ENCODE assay signal across 32 cellular contexts in genomic region chr6:46059608-46060007, GRCh38. TPM values are rescaled to one million over a fixed set of nuclear protein-coding genes. Genes with fewer than 3 reads are reported as not detected.
DNase-seq lines count a peak whose midpoint lies in the region; ATAC-seq and TF ChIP-seq lines count a peak whose summit lies in the region.
"Had no signal": no experiment of that assay in that cellular context is flagged by ENCODE, and none has a peak within 500 bp of the region (broad histone marks: within the 10 kb centered on the region; RNA-seq: fewer than 3 reads in every experiment).

No MANE protein-coding gene starts in this region.

- H3K27ac ChIP-seq in lower lobe of right lung (no peak overlapping the region), upper lobe of right lung (no peak overlapping the region)
- H3K27ac ChIP-seq: gastroesophageal sphincter, neutrophil, prostate gland, SJCRH30, testis had no signal

- H3K4me3 ChIP-seq in lower lobe of right lung: no peak overlapping the region
- H3K4me3 ChIP-seq in upper lobe of right lung: no peak overlapping the region
- H3K4me3 ChIP-seq: gastroesophageal sphincter, prostate gland, SJCRH30, testis had no signal

- TF ChIP-seq CTCF in lower lobe of right lung (IDR thresholded peaks at IDR 0.05) (no peak), upper lobe of right lung (IDR thresholded peaks at IDR 0.05) (no peak)

- no peaks in the 10 kb centered on the region for H3K36me3 ChIP-seq in lower lobe of right lung
- H3K36me3 ChIP-seq in upper lobe of right lung: no peaks in the 10 kb centered on the region
- H3K36me3 ChIP-seq: gastroesophageal sphincter, neutrophil, prostate gland, SJCRH30 had no signal

- H3K9me3 ChIP-seq in lower lobe of right lung: no peaks in the 10 kb centered on the region
- H3K9me3 ChIP-seq in upper lobe of right lung: no peaks in the 10 kb centered on the region
- H3K9me3 ChIP-seq: neutrophil, prostate gland, SJCRH30, testis had no signal

- ATAC-seq in Right ventricle myocardium superior (ENCODE audit: poor library complexity): peak; percentile 65
- peak; percentile 60 to 68 for ATAC-seq in lower lobe of right lung
- ATAC-seq in upper lobe of right lung: peak; percentile 82
- no peak for ATAC-seq in HG03571 (IDR thresholded peaks at IDR 0.05; ENCODE audit: unreplicated experiment)
- ATAC-seq: gastroesophageal sphincter, T-cell had no signal

- intact Hi-C loops in Right ventricle myocardium superior (cut with DNase I) (no loop called here), cardiac septum (cut with DNase I) (no loop called here), lower lobe of right lung (cut with DNase I) (no loop called here), upper lobe of right lung (cut with DNase I) (no loop called here)

- H3K27me3 ChIP-seq in lower lobe of right lung (ENCODE audit: low read depth) (no peaks in the 10 kb centered on the region), upper lobe of right lung (no peaks in the 10 kb centered on the region)
- H3K27me3 ChIP-seq: gastroesophageal sphincter, neutrophil, SJCRH30, testis had no signal

- H3K4me1 ChIP-seq in lower lobe of right lung: peaks cover 23% of the 10 kb centered on the region
- peaks cover 18% of the 10 kb centered on the region for H3K4me1 ChIP-seq in upper lobe of right lung
- H3K4me1 ChIP-seq: gastroesophageal sphincter, prostate gland, SJCRH30, testis had no signal

- no peak for DNase-seq in Right ventricle myocardium superior
- no peak for DNase-seq in cardiac septum (ENCODE audit: low spot score)
- DNase-seq in amniotic epithelial cell (ENCODE audit: low read depth): peak; percentile 46
- no peak for DNase-seq in lower lobe of right lung
- no peak for DNase-seq in upper lobe of right lung
- no peak for DNase-seq in NCI-H1048 (lab: John Stamatoyannopoulos, UW)
- DNase-seq in NCI-H69 (lab: John Stamatoyannopoulos, UW): no peak
- DNase-seq: activated CD4-positive, alpha-beta T cell treated with anti-CD3 and anti-CD28 coated beads, Interleukin-2, amount 10 ng/mL, durations not matched to agents 24 days and 14 days; activated CD8-positive, alpha-beta memory T cell treated with anti-CD3 and anti-CD28 coated beads for 24 hours; activated naive CD4-positive, alpha-beta T cell treated with anti-CD3 and anti-CD28 coated beads, Interleukin-2, amount 50 U/mL, for 16 hours; activated T-cell treated with anti-CD3 and anti-CD28 coated beads for 4 hours; amygdala; CD4-positive, alpha-beta T cell; EL; GOT3; HFFc6; immature natural killer cell; naive B cell; NCI-H1417 treated with DMSO at 0.1 percent for 48 hours; NCI-H2029 treated with DMSO at 0.1 percent for 48 hours; NCI-H526; NK-92 treated with Interleukin-12 subunit alpha and Interleukin-12 subunit beta, amount 100 ng/mL, for 24 hours; SJCRH30; stimulated activated naive CD4-positive, alpha-beta T cell; T-cell; testis had no signal

RNA-seq across cellular contexts. Expression of gene CLIC5, which starts 43.9 kb away (rescaled TPM):
- total RNA-seq in Right ventricle myocardium superior (279 TPM), cardiac septum (376 TPM), lower lobe of right lung (134 TPM), upper lobe of right lung (131 TPM)
- total RNA-seq: fibroblast of lung, HFFc6, HT1080 had no signal
